8 cellular contexts compared by ENCODE assay signal in the genomic region with DNA sequence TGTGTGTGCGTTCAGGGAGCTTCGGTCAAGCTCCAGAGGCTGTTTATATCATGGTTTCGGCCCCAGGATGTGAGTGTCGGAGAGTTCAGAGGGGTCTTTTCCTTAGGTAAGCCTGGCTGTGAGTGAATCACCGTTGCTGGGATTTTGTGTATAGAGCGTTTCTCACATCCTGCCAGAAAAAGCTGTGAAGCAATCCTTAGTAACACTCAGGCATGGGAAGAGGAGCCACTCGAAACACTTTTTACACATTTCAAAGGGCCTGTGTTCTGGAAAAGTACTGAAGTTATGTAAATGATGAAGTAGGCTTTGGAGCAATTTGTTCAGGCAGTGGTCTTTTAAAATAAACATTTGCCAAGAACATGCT. TPM values are rescaled to one million over a fixed set of nuclear protein-coding genes. Genes with fewer than 3 reads are reported as not detected.
DNase-seq lines count a peak whose midpoint lies in the region; ATAC-seq and TF ChIP-seq lines count a peak whose summit lies in the region.

No MANE protein-coding gene starts in this region.

- peak overlapping the region; percentile 86 to 99 (median 96) for H3K4me3 ChIP-seq in BLaER1 treated with 17β-estradiol and CSF1 and Interleukin-3, amounts not matched to agents 10 nM and 100 nM
- peak overlapping the region; percentile 95 for H3K4me3 ChIP-seq in MG63

- H3K36me3 ChIP-seq in BLaER1 treated with 17β-estradiol and CSF1 and Interleukin-3, amounts not matched to agents 10 nM and 100 nM = peaks cover 0 to 30% (median 12%) of the 10 kb centered on the region in 11 experiments; a peak in 14 of 22 replicates
- H3K36me3 ChIP-seq in MG63 = peaks cover 14% of the 10 kb centered on the region

- H3K4me1 ChIP-seq in BLaER1 treated with 17β-estradiol and CSF1 and Interleukin-3, amounts not matched to agents 10 nM and 100 nM = peaks cover 81 to 92% (median 89%) of the 10 kb centered on the region in 10 experiments

- peaks cover 57% of the 10 kb centered on the region for H3K4me1 Mint-ChIP-seq in mesothelial cell of epicardium

- H3K4me3 Mint-ChIP-seq in mesothelial cell of epicardium = peak overlapping the region; percentile 94

- H3K9me3 Mint-ChIP-seq in mesothelial cell of epicardium = no peaks in the 10 kb centered on the region

- H3K27ac ChIP-seq in BLaER1 treated with 17β-estradiol and CSF1 and Interleukin-3, amounts not matched to agents 10 nM and 100 nM = peak overlapping the region; percentile 87 to 98 (median 95)
- peak overlapping the region; percentile 80 for H3K27ac ChIP-seq in caudate nucleus (ENCODE audit: low read depth, low read length)

- no peaks in the 10 kb centered on the region for H3K36me3 Mint-ChIP-seq in mesothelial cell of epicardium

- H4K20me1 ChIP-seq in BLaER1 treated with 17β-estradiol and CSF1 and Interleukin-3, amounts not matched to agents 10 nM and 100 nM = peaks cover 0 to 30% (median 0%) of the 10 kb centered on the region in 11 experiments; a peak in 6 of 22 replicates

- ATAC-seq in HG03135 (IDR thresholded peaks at IDR 0.05; ENCODE audit: unreplicated experiment) = no peak

- H3K4me2 ChIP-seq in BLaER1 treated with 17β-estradiol and CSF1 and Interleukin-3, amounts not matched to agents 10 nM and 100 nM = peak overlapping the region; percentile 86 to 99 (median 95)

- peak overlapping the region; percentile 88 to 98 (median 97) for H3K9ac ChIP-seq in BLaER1 treated with 17β-estradiol and CSF1 and Interleukin-3, amounts not matched to agents 10 nM and 100 nM

- peak; percentile 52 for DNase-seq in MG63
- no peak for DNase-seq in caudate nucleus (lab: John Stamatoyannopoulos, UW)
- DNase-seq in mesothelial cell of epicardium (ENCODE audit: low spot score in 2 of 2, unreplicated experiment in 2 of 2) = no peak
- no peak for DNase-seq in activated CD4-positive, alpha-beta T cell treated with anti-CD3 and anti-CD28 coated beads for 1 hour
- DNase-seq in SK-N-DZ (ENCODE audit: low spot score) = no peak
- no peak for DNase-seq in NCI-H1092 (lab: John Stamatoyannopoulos, UW)

- TF ChIP-seq CTCF in mesothelial cell of epicardium (IDR thresholded peaks at IDR 0.05; ENCODE audit: unreplicated experiment) = no peak

- no peaks in the 10 kb centered on the region for H3K27me3 Mint-ChIP-seq in mesothelial cell of epicardium (ENCODE audit: low read depth)

- H3K27ac Mint-ChIP-seq in mesothelial cell of epicardium = peak overlapping the region; percentile 96

- no peaks in the 10 kb centered on the region for H3K9me3 ChIP-seq in BLaER1 treated with 17β-estradiol and CSF1 and Interleukin-3, amounts not matched to agents 10 nM and 100 nM (replicated peaks in 1 of 11)
- H3K9me3 ChIP-seq in MG63 = no peaks in the 10 kb centered on the region

- no peaks in the 10 kb centered on the region for H3K27me3 ChIP-seq in BLaER1 treated with 17β-estradiol and CSF1 and Interleukin-3, amounts not matched to agents 10 nM and 100 nM
- H3K27me3 ChIP-seq in MG63 = no peaks in the 10 kb centered on the region

RNA-seq across cellular contexts. Expression of gene PGS1, which starts 0.7 kb away (rescaled TPM):
- total RNA-seq in MG63 (2014; rRNA removed; shearing (Covaris generic); ENCODE audit: low replicate concordance) = 47.3 and 48.7 TPM in 2 replicates
- total RNA-seq in mesothelial cell of epicardium = 62.0 to 66.5 TPM (median 62.3 TPM) in 3 replicates
- 49.0 and 52.4 TPM in 2 replicates for polyA plus RNA-seq in SK-N-DZ (2014; cell fraction: cytosol; rRNA removed)
- polyA plus RNA-seq in SK-N-DZ (2014; cell fraction: nucleus; rRNA removed) = 137 and 160 TPM in 2 replicates

RNA-seq across cellular contexts. Expression of gene SOCS3, which starts 19.2 kb away (rescaled TPM):
- 23.4 and 32.9 TPM in 2 replicates for total RNA-seq in MG63 (2014; rRNA removed; shearing (Covaris generic); ENCODE audit: low replicate concordance)
- total RNA-seq in mesothelial cell of epicardium = 45.7 to 50.0 TPM (median 49.8 TPM) in 3 replicates
- 0.40 and 0.52 TPM in 2 replicates for polyA plus RNA-seq in SK-N-DZ (2014; cell fraction: cytosol; rRNA removed)
- polyA plus RNA-seq in SK-N-DZ (2014; cell fraction: nucleus; rRNA removed) = 0.81 and 2.2 TPM in 2 replicates
